Comparison of ENCODE assay signal across 10 cellular contexts in the genomic region with DNA sequence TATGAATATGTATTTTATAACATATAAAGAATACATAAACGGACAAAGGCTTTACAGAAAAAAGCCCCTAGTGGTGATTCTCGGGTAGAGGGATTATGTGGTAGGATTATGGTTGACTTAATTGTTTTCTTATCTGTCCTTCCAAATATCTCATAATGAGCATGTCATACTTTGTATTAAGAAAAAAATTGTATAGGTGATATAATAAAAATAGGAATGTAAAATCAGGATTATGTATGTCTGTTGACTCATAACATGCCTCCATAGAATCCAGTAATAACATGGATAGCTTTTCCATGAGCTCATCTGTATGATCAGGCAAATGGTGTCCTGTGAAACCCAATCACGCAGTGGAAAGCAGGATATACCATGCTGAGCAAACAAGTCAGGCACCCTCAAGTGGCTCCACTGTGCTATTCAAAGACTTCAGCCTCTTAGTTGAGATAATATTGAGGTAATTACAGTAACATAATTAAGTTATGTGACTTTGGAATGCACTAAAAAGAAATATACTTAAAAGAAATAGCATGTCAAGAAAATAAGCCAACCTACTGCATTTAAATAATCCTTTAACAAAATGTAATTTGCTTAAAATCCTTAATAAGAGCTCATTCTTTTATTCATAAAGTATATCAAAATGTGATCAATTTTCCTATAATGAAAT. TPM values are rescaled to one million over a fixed set of nuclear protein-coding genes. Genes with fewer than 3 reads are reported as not detected.
DNase-seq lines count a peak whose midpoint lies in the region; ATAC-seq and TF ChIP-seq lines count a peak whose summit lies in the region.
"Had no signal": no experiment of that assay in that cellular context is flagged by ENCODE, and none has a peak within 500 bp of the region (broad histone marks: within the 10 kb centered on the region; RNA-seq: fewer than 3 reads in every experiment).

No MANE protein-coding gene starts in this region.

- TF ChIP-seq EP300 in gastroesophageal sphincter (IDR thresholded peaks at IDR 0.05), result no peak

- H3K4me3 Mint-ChIP-seq in activated T-helper 17 cell treated with anti-CD3 and anti-CD28 coated beads, Interleukin-2, amount 50 U/mL, for 72 hours, result no peak overlapping the region
- H3K4me3 Mint-ChIP-seq: activated T-cell treated with anti-CD3 and anti-CD28 coated beads, Interleukin-2, amount 50 U/mL, for 4 hours had no signal

- H3K27ac ChIP-seq in SU-DHL-6 (ENCODE audit: low read depth, low read length), result no peak overlapping the region
- H3K27ac ChIP-seq in right lobe of liver, result no peak overlapping the region
- H3K27ac ChIP-seq in gastroesophageal sphincter, result no peak overlapping the region

- H3K4me2 ChIP-seq in SU-DHL-6 (ENCODE audit: low read depth, low read length, poor library complexity, severe bottlenecking), result no peak overlapping the region

- DNase-seq in COR-L47 (lab: John Stamatoyannopoulos, UW), result peak; percentile 1
- peak; percentile 27 for DNase-seq in HT1080 (ENCODE audit: low read depth)
- no peak for DNase-seq in right lobe of liver
- DNase-seq: activated T-cell treated with anti-CD3 and anti-CD28 coated beads, Interleukin-2, amount 50 U/mL, for 4 hours; stimulated activated CD4-positive, alpha-beta T cell treated with anti-CD3 and anti-CD28 coated beads, Interleukin-2, amount 100 ng/mL, for 24 hours had no signal

- H3K9ac ChIP-seq in SU-DHL-6 (ENCODE audit: low read length), result no peak overlapping the region

- no peaks in the 10 kb centered on the region for H3K9me2 ChIP-seq in SU-DHL-6 (replicated peaks; ENCODE audit: insufficient read depth, low read length)

- H3F3A ChIP-seq in SU-DHL-6 (ENCODE audit: insufficient read depth), result no peaks in the 10 kb centered on the region

- H3K9me3 Mint-ChIP-seq in activated T-helper 17 cell treated with anti-CD3 and anti-CD28 coated beads, Interleukin-2, amount 50 U/mL, for 72 hours, result no peaks in the 10 kb centered on the region
- H3K9me3 Mint-ChIP-seq: activated T-cell treated with anti-CD3 and anti-CD28 coated beads, Interleukin-2, amount 50 U/mL, for 4 hours had no signal

- H3K36me3 ChIP-seq in SU-DHL-6 (ENCODE audit: low read length), result no peaks in the 10 kb centered on the region
- H3K36me3 ChIP-seq in right lobe of liver, result no peaks in the 10 kb centered on the region
- no peaks in the 10 kb centered on the region for H3K36me3 ChIP-seq in gastroesophageal sphincter

- H3K79me2 ChIP-seq in SU-DHL-6 (ENCODE audit: insufficient read depth, low read length), result no peaks in the 10 kb centered on the region

- H3K27me3 ChIP-seq in SU-DHL-6 (ENCODE audit: low read length) (no peaks in the 10 kb centered on the region), right lobe of liver (no peaks in the 10 kb centered on the region), gastroesophageal sphincter (peaks cover 22% of the 10 kb centered on the region)

- 10% methylated on average over 3 of the region's 3 CpGs for WGBS in right lobe of liver (ENCODE audit: insufficient coverage, low coverage, low lambda C conversion rate, missing lambda C conversion rate)
- 31 to 32% methylated on average over 3 of the region's 3 CpGs for WGBS in gastroesophageal sphincter (ENCODE audit: low coverage in 1 of 2), 2 donors

- peak; percentile 31 for TF ChIP-seq CTCF in SU-DHL-6 (IDR thresholded peaks at IDR 0.05; ENCODE audit: insufficient read depth, low read length, poor library complexity, severe bottlenecking)
- TF ChIP-seq CTCF in right lobe of liver (IDR thresholded peaks at IDR 0.05), result peak in 3 of 4 donors; percentile 28 to 34 (median 32)
- TF ChIP-seq CTCF in gastroesophageal sphincter (IDR thresholded peaks at IDR 0.05), result peak in 2 of 4 experiments; percentile 24 to 25

- no peaks in the 10 kb centered on the region for H3K36me3 Mint-ChIP-seq in activated T-helper 17 cell treated with anti-CD3 and anti-CD28 coated beads, Interleukin-2, amount 50 U/mL, for 72 hours (ENCODE audit: low read depth)

- TF ChIP-seq POLR2A in right lobe of liver (IDR thresholded peaks at IDR 0.05) (no peak), gastroesophageal sphincter (IDR thresholded peaks at IDR 0.05) (no peak)

- H3K4me3 ChIP-seq in SU-DHL-6 (ENCODE audit: insufficient read depth, low read length, poor library complexity, severe bottlenecking) (no peak overlapping the region), right lobe of liver (no peak overlapping the region), gastroesophageal sphincter (no peak overlapping the region)

- no peak for ATAC-seq in right lobe of liver
- no peak for ATAC-seq in GM19395 (IDR thresholded peaks at IDR 0.05; ENCODE audit: unreplicated experiment)
- ATAC-seq in activated T-helper 17 cell treated with anti-CD3 and anti-CD28 coated beads, Interleukin-2, amount 50 U/mL, for 72 hours (replicated peaks), result no peak
- no peak for ATAC-seq in gastroesophageal sphincter
- ATAC-seq in GM19455 (IDR thresholded peaks at IDR 0.05; ENCODE audit: unreplicated experiment), result no peak
- ATAC-seq: activated T-cell treated with anti-CD3 and anti-CD28 coated beads, Interleukin-2, amount 50 U/mL, for 4 hours had no signal

- no peaks in the 10 kb centered on the region for H3K4me1 Mint-ChIP-seq in activated T-helper 17 cell treated with anti-CD3 and anti-CD28 coated beads, Interleukin-2, amount 50 U/mL, for 72 hours

- H3K9me3 ChIP-seq in SU-DHL-6 (ENCODE audit: insufficient read depth, low read length), result no peaks in the 10 kb centered on the region
- H3K9me3 ChIP-seq in right lobe of liver, result no peaks in the 10 kb centered on the region
- no peaks in the 10 kb centered on the region for H3K9me3 ChIP-seq in gastroesophageal sphincter

- no peak overlapping the region for H3K27ac Mint-ChIP-seq in activated T-helper 17 cell treated with anti-CD3 and anti-CD28 coated beads, Interleukin-2, amount 50 U/mL, for 72 hours

- H3K4me1 ChIP-seq in right lobe of liver, result peaks cover 0 to 5% (median 0%) of the 10 kb centered on the region in 4 donors
- peaks cover 0 to 10% (median 0%) of the 10 kb centered on the region in 3 donors for H3K4me1 ChIP-seq in gastroesophageal sphincter

- no peaks in the 10 kb centered on the region for H4K20me1 ChIP-seq in SU-DHL-6 (ENCODE audit: low read depth, low read length)

- H3K27me3 Mint-ChIP-seq in activated T-helper 17 cell treated with anti-CD3 and anti-CD28 coated beads, Interleukin-2, amount 50 U/mL, for 72 hours, result peaks cover 12% of the 10 kb centered on the region

- intact Hi-C loops in right lobe of liver (cut with DNase I), result no loop called here

- no peak overlapping the region for H2AFZ ChIP-seq in SU-DHL-6 (ENCODE audit: low read depth, low read length, severe bottlenecking)

RNA-seq across cellular contexts. Expression of gene PRELID3B, which starts 39.6 kb away (rescaled TPM):
- 87.6 and 93.3 TPM in 2 replicates for total RNA-seq in HT1080 (2014; rRNA removed; shearing (Covaris generic))
- 68.4 and 76.1 TPM in 2 replicates for polyA plus RNA-seq in HT1080 (2015; cell fraction: cytosol; rRNA removed)
- 31.5 and 32.8 TPM in 2 replicates for polyA plus RNA-seq in HT1080 (2015; cell fraction: nucleus; rRNA removed)
- 10 to 100 TPM; 16.3 to 37.5 (median 23.3) TPM for total RNA-seq in right lobe of liver
- 100 to 1,000 TPM in 1 of 2 donors, 10 to 100 TPM in 1; 77.1 to 107 TPM for total RNA-seq in activated T-helper 17 cell treated with anti-CD3 and anti-CD28 coated beads, Interleukin-2, amount 50 U/mL, for 72 hours
- total RNA-seq in gastroesophageal sphincter, result 10 to 100 TPM; 35.1 to 60.8 (median 40.0) TPM

RNA-seq across cellular contexts. Expression of gene ATP5F1E, which starts 50.1 kb away (rescaled TPM):
- 33.9 and 42.1 TPM in 2 replicates for total RNA-seq in HT1080 (2014; rRNA removed; shearing (Covaris generic))
- 26.8 and 36.8 TPM in 2 replicates for polyA plus RNA-seq in HT1080 (2015; cell fraction: cytosol; rRNA removed)
- 10.4 and 13.3 TPM in 2 replicates for polyA plus RNA-seq in HT1080 (2015; cell fraction: nucleus; rRNA removed)
- total RNA-seq in right lobe of liver (10 to 100 TPM; 15.8 to 34.6 (median 30.5) TPM), gastroesophageal sphincter (10 to 100 TPM; 23.1 to 40.6 (median 35.4) TPM)
- 10 to 100 TPM; 45.5 to 78.0 TPM for total RNA-seq in activated T-helper 17 cell treated with anti-CD3 and anti-CD28 coated beads, Interleukin-2, amount 50 U/mL, for 72 hours

Comparison
In these comparisons a context has a peak if more than half of its experiments do, and no peak if none do; other contexts are left out.
1. DNase-seq: peak in COR-L47 (single experiment) and HT1080 (single experiment); none in right lobe of liver (0 of 3).